9 cellular contexts compared by ENCODE assay signal in genomic region chr15:67063689-67064606, GRCh38. TPM values are rescaled to one million over a fixed set of nuclear protein-coding genes. Genes with fewer than 3 reads are reported as not detected.
DNase-seq lines count a peak whose midpoint lies in the region; ATAC-seq, FAIRE-seq and TF ChIP-seq lines count a peak whose summit lies in the region.
"Had no signal": no experiment of that assay in that cellular context is flagged by ENCODE, and none has a peak within 500 bp of the region (broad histone marks: within the 10 kb centered on the region; RNA-seq: fewer than 3 reads in every experiment).

No MANE protein-coding gene starts in this region.

- peaks cover 19% of the 10 kb centered on the region for H4K20me1 ChIP-seq in HepG2 (ENCODE audit: insufficient read depth, low read length)

- DNase-seq in heart right ventricle (peak in 1 of 2 donors; percentile 32), cardiac septum (ENCODE audit: low spot score) (no peak), adipocyte (ENCODE audit: low read depth) (no peak), HepG2 (ENCODE audit: low spot score) (peak; percentile 90), transverse colon (peak; percentile 61), GOT3 (lab: John Stamatoyannopoulos, UW) (no peak), MV-4-11 (lab: John Stamatoyannopoulos, UW) (no peak)

- CTCF ChIA-PET in HepG2 (lab: Yijun Ruan, JAX; ENCODE audit: low intra/inter-chr PET ratio, low total read pairs): no interaction called here

- peaks cover 36% of the 10 kb centered on the region for H3K79me2 ChIP-seq in HepG2 (ENCODE audit: insufficient read depth, low read length)

- H3K4me2 ChIP-seq in HepG2 (ENCODE audit: low read depth, low read length): peak overlapping the region; percentile 95

- H3K4me3 ChIP-seq in heart right ventricle (peak overlapping the region in 4 of 10 donors; percentile 73 to 96 (median 88)), adipocyte (ENCODE audit: low read length) (peak overlapping the region; percentile 76), HepG2 (replicated peaks in 1 of 3; ENCODE audit: insufficient read depth in 1 of 3, low read depth in 2 of 3, low read length in 3 of 3) (peak overlapping the region; percentile 68 to 98 (median 92)), transverse colon (peak overlapping the region in 3 of 4 donors; percentile 73 to 90 (median 83))

- peak; percentile 86 for FAIRE-seq in HepG2 (lab: Jason Lieb, UNC)
- FAIRE-seq: TTC549 had no signal

- H3K4me1 ChIP-seq in heart right ventricle (peaks cover 2 to 39% (median 29%) of the 10 kb centered on the region in 9 donors), adipocyte (ENCODE audit: control insufficient read depth, insufficient read depth, low read length) (peaks cover 40% of the 10 kb centered on the region), HepG2 (ENCODE audit: insufficient read depth, low read length) (peaks cover 64% of the 10 kb centered on the region), transverse colon (peaks cover 32 to 57% (median 44%) of the 10 kb centered on the region in 4 donors)

- H3K9me3 ChIP-seq in heart right ventricle: no peaks in the 10 kb centered on the region
- H3K9me3 ChIP-seq in adipocyte (ENCODE audit: control insufficient read depth, low read length): no peaks in the 10 kb centered on the region
- H3K9me3 ChIP-seq in HepG2 (ENCODE audit: low read length): no peaks in the 10 kb centered on the region
- no peaks in the 10 kb centered on the region for H3K9me3 ChIP-seq in transverse colon

- H3K36me3 ChIP-seq in heart right ventricle: no peaks in the 10 kb centered on the region
- H3K36me3 ChIP-seq in adipocyte (ENCODE audit: control insufficient read depth, insufficient read depth, low read length, severe bottlenecking): no peaks in the 10 kb centered on the region
- H3K36me3 ChIP-seq in HepG2 (replicated peaks in 1 of 2; ENCODE audit: control insufficient read depth in 1 of 2, insufficient read depth in 2 of 2, low read length in 2 of 2): no peaks in the 10 kb centered on the region
- no peaks in the 10 kb centered on the region for H3K36me3 ChIP-seq in transverse colon

- ATAC-seq in heart right ventricle (no peak), HepG2 (peak; percentile 41), HG02852 (IDR thresholded peaks at IDR 0.05; ENCODE audit: unreplicated experiment) (no peak)

- POLR2A ChIA-PET in HepG2 (lab: Yijun Ruan, JAX): interaction anchor here (0.7 to 11.3 kb wide), 29 partner anchors 8 to 862 kb away, joined by 3 to 248 read pairs (median 5); partner anchors contain the start of genes AAGAB and IQCH

- TF ChIP-seq EP300 in HepG2 (IDR thresholded peaks at IDR 0.05; ENCODE audit: low read depth in 2 of 2, low read length in 2 of 2) (peak; percentile 16 to 50; a peak in 1 of 4 replicates), HepG2 (CRISPR knock-in tag; IDR thresholded peaks at IDR 0.05; ENCODE audit: borderline replicate concordance) (peak; percentile 11), transverse colon (IDR thresholded peaks at IDR 0.05; ENCODE audit: low read depth) (no peak)

- peak; percentile 37 for TF ChIP-seq RAD21 in HepG2 (CRISPR knock-in tag; IDR thresholded peaks at IDR 0.05)

- BruUV-seq in HepG2 (replicated peaks; lab: Mats Ljungman, UMichigan): TSS peak; percentile 66

- H3K27me3 ChIP-seq in heart right ventricle (no peaks in the 10 kb centered on the region), adipocyte (replicated peaks; ENCODE audit: control insufficient read depth, insufficient read depth, low read length) (no peaks in the 10 kb centered on the region), HepG2 (ENCODE audit: control insufficient read depth in 1 of 2, insufficient read depth in 2 of 2, low read length in 2 of 2) (no peaks in the 10 kb centered on the region; a peak in 1 of 5 replicates), transverse colon (no peaks in the 10 kb centered on the region)

- TF ChIP-seq CTCF in heart right ventricle (IDR thresholded peaks at IDR 0.05) (no peak), HepG2 (CRISPR knock-in tag; IDR thresholded peaks at IDR 0.05) (no peak), transverse colon (IDR thresholded peaks at IDR 0.05) (no peak)

- H3K27ac ChIP-seq in heart right ventricle (peak overlapping the region in 7 of 10 donors; percentile 90 to 97 (median 94)), HepG2 (ENCODE audit: extremely low read length, insufficient read depth, low read length) (peak overlapping the region; percentile 94), transverse colon (peak overlapping the region; percentile 92 to 96 (median 94))

- in situ Hi-C loops in HepG2 (cut with HindIII; ENCODE audit: extremely low pct_ligation_motif_present, low pct_unique_long_range_greater_than_20kb): loop anchor here (5.0 kb wide), 2 partner anchors 68 to 117 kb away; no protein-coding TSS in a partner anchor
- in situ Hi-C loops in transverse colon (cut with MboI; ENCODE audit: low pct_ligation_motif_present in 1 of 4, low pct_unique_long_range_greater_than_20kb in 1 of 4, low sequenced_read_pairs in 3 of 4): loop anchor here in 1 of 4 donors (10.0 kb wide), 1 partner anchor 191 kb away; the partner anchor contains the start of genes AAGAB and IQCH

- H3K9ac ChIP-seq in adipocyte (ENCODE audit: low read length): peak overlapping the region; percentile 88
- peak overlapping the region; percentile 93 for H3K9ac ChIP-seq in HepG2 (ENCODE audit: insufficient read depth, low read depth, low read length)

- H2AFZ ChIP-seq in HepG2 (ENCODE audit: low read length): no peak overlapping the region

- intact Hi-C loops in heart right ventricle (cut with DNase I): loop anchor here in 4 of 10 donors (5.0 to 10.0 kb wide), 4 partner anchors 37 to 191 kb away; partner anchors contain the start of genes AAGAB (in 1 of the 4) and IQCH (in 1 of the 4)
- intact Hi-C loops in cardiac septum (cut with DNase I): loop anchor here (2.0 to 10.0 kb wide), 3 partner anchors 19 to 191 kb away; partner anchors contain the start of genes AAGAB and IQCH
- intact Hi-C loops in HepG2 (cut with micrococcal nuclease; ENCODE audit: unreplicated experiment): loop anchor here (1.0 to 5.0 kb wide), 4 partner anchors 16 to 239 kb away; no protein-coding TSS in a partner anchor
- intact Hi-C loops in transverse colon (cut with DNase I; ENCODE audit: low total_unique reads): loop anchor here (10.0 kb wide), 1 partner anchor 121 kb away; no protein-coding TSS in a partner anchor

- TF ChIP-seq POLR2A in HepG2 (IDR thresholded peaks at IDR 0.05; ENCODE audit: insufficient read depth in 1 of 2, low read depth in 2 of 2, low read length in 2 of 2): peak; percentile 75 to 86
- peak; percentile 72 for TF ChIP-seq POLR2A in transverse colon (IDR thresholded peaks at IDR 0.05)

- 74 to 82% methylated on average over 33 of the region's 33 CpGs for WGBS in heart right ventricle, 2 donors
- WGBS in HepG2 (ENCODE audit: low lambda C conversion rate): 1% methylated on average over 30 of the region's 33 CpGs
- 50 to 51% methylated on average over 14 to 33 of the region's 33 CpGs for WGBS in transverse colon (ENCODE audit: low coverage in 1 of 2), 2 donors

TF ChIP-seq in HepG2, 621 proteins besides CTCF, POLR2A, EP300 and RAD21 (continues in another document):
- TF ChIP-seq EEA1 (CRISPR knock-in tag; IDR thresholded peaks at IDR 0.05; ENCODE audit: borderline replicate concordance): no peak
- no peak for TF ChIP-seq MAFF (IDR thresholded peaks at IDR 0.05; ENCODE audit: low read depth, low read length)

RNA-seq across cellular contexts. Expression of gene SMAD3, which starts 1.5 kb away (rescaled TPM):
- total RNA-seq in heart right ventricle: 10 to 100 TPM; 11.3 to 44.8 (median 15.7) TPM
- 1 to 10 TPM; 6.2 to 7.8 TPM for polyA plus RNA-seq in heart right ventricle
- total RNA-seq in cardiac septum: 18.4 TPM
- total RNA-seq in HepG2 (2016; rRNA removed; fragmentation: Illumina TruSeq; extraction: Trizol): 8.6 and 10.0 TPM in 2 replicates
- total RNA-seq in HepG2 (2016; cell fraction: cytosol; rRNA removed; fragmentation: Illumina TruSeq; extraction: Trizol; ENCODE audit: low read depth): 5.9 and 6.9 TPM in 2 replicates
- 8.6 and 9.2 TPM in 2 replicates for total RNA-seq in HepG2 (2016; cell fraction: insoluble cytoplasmic fraction; rRNA removed; fragmentation: Illumina TruSeq; extraction: Trizol)
- total RNA-seq in HepG2 (2016; cell fraction: membrane; rRNA removed; fragmentation: Illumina TruSeq; extraction: Trizol): 6.1 and 6.5 TPM in 2 replicates
- 15.6 and 16.8 TPM in 2 replicates for total RNA-seq in HepG2 (2016; cell fraction: nucleus; rRNA removed; fragmentation: Illumina TruSeq; extraction: Trizol)
- polyA plus RNA-seq in HepG2 (2011; rRNA removed): 56.3 and 59.1 TPM in 2 replicates
- 15.3 and 17.1 TPM in 2 replicates for polyA plus RNA-seq in HepG2 (2011; cell fraction: cytosol; rRNA removed)
- polyA plus RNA-seq in HepG2 (2011; cell fraction: nucleus; rRNA removed): 92.6 and 110 TPM in 2 replicates
- 27.7 and 30.7 TPM in 2 replicates for polyA plus RNA-seq in HepG2 (2012)
- 0.69 and 1.4 TPM in 2 replicates for polyA plus RNA-seq in HepG2 (2016; cell fraction: cytosol; fragmentation: Illumina TruSeq; extraction: Trizol; ENCODE audit: low read depth)
- polyA plus RNA-seq in HepG2 (2016; cell fraction: insoluble cytoplasmic fraction; fragmentation: Illumina TruSeq; extraction: Trizol; ENCODE audit: low read depth): 9.8 and 12.0 TPM in 2 replicates
- 2.7 and 3.7 TPM in 2 replicates for polyA plus RNA-seq in HepG2 (2016; cell fraction: membrane; fragmentation: Illumina TruSeq; extraction: Trizol; ENCODE audit: low read depth)
- polyA plus RNA-seq in HepG2 (2016; cell fraction: nucleus; fragmentation: Illumina TruSeq; extraction: Trizol; ENCODE audit: insufficient read depth, low read depth): 25.8 and 26.1 TPM in 2 replicates
- 37.4 and 65.9 TPM in 2 replicates for polyA minus RNA-seq in HepG2 (2011; rRNA and poly(A)+ RNA removed; ENCODE audit: low replicate concordance)
- 17.8 and 26.2 TPM in 2 replicates for polyA minus RNA-seq in HepG2 (2011; cell fraction: cytosol; rRNA and poly(A)+ RNA removed)
- polyA minus RNA-seq in HepG2 (2011; cell fraction: nucleus; rRNA and poly(A)+ RNA removed): 43.8 and 50.1 TPM in 2 replicates
- 10 to 100 TPM; 30.9 to 65.1 (median 57.0) TPM for total RNA-seq in transverse colon

Comparison
In these comparisons a context has a peak if more than half of its experiments do, and no peak if none do; other contexts are left out.
1. DNase-seq: peak in HepG2 (single experiment) and transverse colon (single experiment); none in cardiac septum (single experiment), adipocyte (single experiment), GOT3 (single experiment) and MV-4-11 (single experiment).
2. Peak in every context shown above with its lines, with median percentiles within 50 percentile points of each other: H3K27ac ChIP-seq.